ENCODE assay signal across 21 cellular contexts in the genomic region with DNA sequence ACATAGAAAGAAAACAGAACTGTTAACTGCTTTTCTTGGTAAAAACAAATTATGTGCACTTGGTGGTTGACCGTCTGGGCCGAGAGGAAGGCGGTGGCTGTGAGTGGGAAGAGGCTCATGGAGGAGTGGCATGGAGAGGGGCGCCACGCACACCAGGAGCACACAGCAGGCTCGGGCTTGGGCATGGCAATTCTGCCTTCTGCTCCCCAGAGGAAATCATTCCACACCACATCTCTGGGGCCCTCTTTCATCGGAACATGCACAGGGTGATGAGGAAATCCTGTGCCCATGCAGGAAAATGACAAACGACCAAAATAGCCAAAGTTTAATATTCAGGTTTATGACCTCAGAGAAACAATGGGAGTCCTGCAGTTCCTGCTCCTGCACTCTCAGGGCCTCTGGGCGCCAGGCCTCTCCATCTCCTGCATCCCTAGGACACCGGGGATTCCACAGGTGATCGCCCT. TPM values are rescaled to one million over a fixed set of nuclear protein-coding genes. Genes with fewer than 3 reads are reported as not detected.
DNase-seq lines count a peak whose midpoint lies in the region; ATAC-seq and TF ChIP-seq lines count a peak whose summit lies in the region.
"Had no signal": no experiment of that assay in that cellular context is flagged by ENCODE, and none has a peak within 500 bp of the region (broad histone marks: within the 10 kb centered on the region; RNA-seq: fewer than 3 reads in every experiment).

No MANE protein-coding gene starts in this region.

- H3K36me3 Mint-ChIP-seq in stimulated activated effector memory CD8-positive, alpha-beta T cell treated with anti-CD3 and anti-CD28 coated beads, Interleukin-12 subunit alpha, Interleukin-12 subunit beta, amount 100 ng/mL, for 72 hours: peaks cover 23% of the 10 kb centered on the region

- TF ChIP-seq CTCF in HL-60 (IDR thresholded peaks at IDR 0.05; ENCODE audit: insufficient read depth, low read length): no peak
- no peak for TF ChIP-seq CTCF in left lung (IDR thresholded peaks at IDR 0.05)

- H3K27me3 ChIP-seq in HL-60 (ENCODE audit: insufficient read depth, poor library complexity, severe bottlenecking) (no peaks in the 10 kb centered on the region), left lung (no peaks in the 10 kb centered on the region)
- H3K27me3 ChIP-seq: MG63 had no signal

- H3K27ac ChIP-seq in HL-60 (replicated peaks) (peak overlapping the region; percentile 62), left lung (peak overlapping the region in 1 of 2 donors; percentile 45)
- H3K27ac ChIP-seq: SK-N-MC had no signal

- H3K27ac Mint-ChIP-seq in stimulated activated effector memory CD8-positive, alpha-beta T cell treated with anti-CD3 and anti-CD28 coated beads, Interleukin-12 subunit alpha, Interleukin-12 subunit beta, amount 100 ng/mL, for 72 hours: peak overlapping the region; percentile 60
- H3K27ac Mint-ChIP-seq: activated B cell treated with CpG ODN at 0.5 μM for 24 hours; activated CD4-positive, alpha-beta memory T cell treated with anti-CD3 and anti-CD28 coated beads for 36 hours; GM23338; T-helper 2 cell treated with Interferon-gamma antibody and Interleukin-4, amounts not matched to agents 5 μg/mL and 100 μg/mL, for 36 hours had no signal

- no peaks in the 10 kb centered on the region for H3K9me3 ChIP-seq in left lung
- H3K9me3 ChIP-seq: MG63 had no signal

- H3K4me3 Mint-ChIP-seq in stimulated activated effector memory CD8-positive, alpha-beta T cell treated with anti-CD3 and anti-CD28 coated beads, Interleukin-12 subunit alpha, Interleukin-12 subunit beta, amount 100 ng/mL, for 72 hours: no peak overlapping the region
- H3K4me3 Mint-ChIP-seq: activated B cell treated with CpG ODN at 0.5 μM for 24 hours; activated CD4-positive, alpha-beta memory T cell treated with anti-CD3 and anti-CD28 coated beads for 36 hours; GM23338; T-helper 2 cell treated with Interferon-gamma antibody and Interleukin-4, amounts not matched to agents 5 μg/mL and 100 μg/mL, for 36 hours had no signal

- intact Hi-C loops in left lung (cut with DNase I): no loop called here

- peaks cover 0 to 18% of the 10 kb centered on the region in 2 donors for H3K36me3 ChIP-seq in left lung

- DNase-seq in HL-60 (ENCODE audit: low read depth in 1 of 2, low spot score in 1 of 2): peak in 1 of 2 experiments; percentile 34
- DNase-seq in NOMO-1 treated with dmso at 0.1 percent for 144 hours (lab: John Stamatoyannopoulos, UW; ENCODE audit: unreplicated experiment): peak; percentile 20
- peak in 1 of 2 donors; percentile 51 for DNase-seq in left lung
- DNase-seq in stimulated activated effector memory CD8-positive, alpha-beta T cell treated with anti-CD3 and anti-CD28 coated beads, Interleukin-12 subunit alpha, Interleukin-12 subunit beta, amount 100 ng/mL, for 72 hours (ENCODE audit: low spot score in 2 of 2): no peak
- no peak for DNase-seq in pons (ENCODE audit: low spot score)
- DNase-seq in NCI-H187 treated with DMSO at 0.1 percent for 48 hours (lab: John Stamatoyannopoulos, UW): no peak
- DNase-seq: activated B cell treated with CpG ODN at 0.5 μM for 24 hours; activated CD4-positive, alpha-beta memory T cell treated with anti-CD3 and anti-CD28 coated beads for 36 hours; activated gamma-delta T cell treated with Interleukin-2 at 50 U/mL for 16 hours; activated T-cell treated with anti-CD3 and anti-CD28 coated beads for 4 hours; central memory CD4-positive, alpha-beta T cell; effector CD4-positive, alpha-beta T cell; left cardiac atrium; NCI-H1694; NCI-H748 treated with DMSO at 0.1 percent for 48 hours had no signal

- H3K4me1 Mint-ChIP-seq in stimulated activated effector memory CD8-positive, alpha-beta T cell treated with anti-CD3 and anti-CD28 coated beads, Interleukin-12 subunit alpha, Interleukin-12 subunit beta, amount 100 ng/mL, for 72 hours: peaks cover 32% of the 10 kb centered on the region

- peaks cover 0 to 65% of the 10 kb centered on the region in 2 donors for H3K4me1 ChIP-seq in left lung

- H3K9me3 Mint-ChIP-seq in stimulated activated effector memory CD8-positive, alpha-beta T cell treated with anti-CD3 and anti-CD28 coated beads, Interleukin-12 subunit alpha, Interleukin-12 subunit beta, amount 100 ng/mL, for 72 hours: no peaks in the 10 kb centered on the region
- H3K9me3 Mint-ChIP-seq: activated B cell treated with CpG ODN at 0.5 μM for 24 hours; activated CD4-positive, alpha-beta memory T cell treated with anti-CD3 and anti-CD28 coated beads for 36 hours; GM23338; T-helper 2 cell treated with Interferon-gamma antibody and Interleukin-4, amounts not matched to agents 5 μg/mL and 100 μg/mL, for 36 hours had no signal

- H3K4me3 ChIP-seq in HL-60 (replicated peaks; ENCODE audit: insufficient read depth, low read length) (no peak overlapping the region), left lung (no peak overlapping the region)
- H3K4me3 ChIP-seq: GM12878, GM23338, MG63, SK-N-MC had no signal

- ATAC-seq in left lung: peak; percentile 33
- no peak for ATAC-seq in stimulated activated effector memory CD8-positive, alpha-beta T cell treated with anti-CD3 and anti-CD28 coated beads, Interleukin-12 subunit alpha, Interleukin-12 subunit beta, amount 100 ng/mL, for 72 hours
- no peak for ATAC-seq in GM18873 (IDR thresholded peaks at IDR 0.05; ENCODE audit: low FRiP score, unreplicated experiment)
- ATAC-seq: GM12878, GM23338 had no signal

RNA-seq across cellular contexts. Expression of a gene that starts 26.4 kb away (rescaled TPM):
- total RNA-seq in left lung: 10 to 100 TPM; 45.5 to 46.3 TPM

RNA-seq across cellular contexts. Expression of a gene that starts 38.6 kb away (rescaled TPM):
- total RNA-seq in left lung: 10 to 100 TPM; 23.1 to 24.3 TPM
